Comparison of ENCODE assay signal across 8 cellular contexts in genomic region chr16:10509534-10510025, GRCh38.
DNase-seq lines count a peak whose midpoint lies in the region; ATAC-seq and TF ChIP-seq lines count a peak whose summit lies in the region.

No MANE protein-coding gene starts in this region.

- no peak overlapping the region for H3K4me3 ChIP-seq in BE2C (ENCODE audit: low read depth, low read length)
- H3K4me3 ChIP-seq in lower lobe of right lung, result no peak overlapping the region

- H3K4me1 ChIP-seq in BE2C (no peaks in the 10 kb centered on the region), lower lobe of right lung (peaks cover 5% of the 10 kb centered on the region)

- no peak overlapping the region for H3K27ac ChIP-seq in lower lobe of right lung

- TF ChIP-seq CTCF in BE2C (IDR thresholded peaks at IDR 0.05; ENCODE audit: low read depth, low read length), result peak; percentile 88
- peak; percentile 79 for TF ChIP-seq CTCF in lower lobe of right lung (IDR thresholded peaks at IDR 0.05)

- H3K36me3 ChIP-seq in BE2C, result no peaks in the 10 kb centered on the region
- H3K36me3 ChIP-seq in lower lobe of right lung, result peaks cover 56% of the 10 kb centered on the region

- peak; percentile 68 for DNase-seq in BE2C
- peak; percentile 69 for DNase-seq in GM19240 (ENCODE audit: insufficient read length, low spot score)
- DNase-seq in NCI-H69 (lab: John Stamatoyannopoulos, UW), result peak; percentile 74
- peak; percentile 45 for DNase-seq in activated CD4-positive, alpha-beta T cell treated with anti-CD3 and anti-CD28 coated beads, Interleukin-2, amount 50 U/mL, for 1 hour
- DNase-seq in dermis microvascular lymphatic vessel endothelial cell (ENCODE audit: low read depth in 2 of 2), result peak; percentile 74 to 83
- DNase-seq in lower lobe of right lung, result no peak
- peak; percentile 27 to 46 for DNase-seq in stimulated activated CD8-positive, alpha-beta memory T cell treated with anti-CD3 and anti-CD28 coated beads, Interleukin-2, amount 100 ng/mL, for 1 hour (ENCODE audit: low read depth in 2 of 2)

- no peaks in the 10 kb centered on the region; the same call in 1 of the 2 replicates for H3K27me3 ChIP-seq in BE2C
- no peaks in the 10 kb centered on the region for H3K27me3 ChIP-seq in lower lobe of right lung (ENCODE audit: low read depth)

- peak; percentile 52 for ATAC-seq in HG03457 (IDR thresholded peaks at IDR 0.05; ENCODE audit: unreplicated experiment)
- ATAC-seq in lower lobe of right lung, result peak; percentile 73 to 87

- H3K9me3 ChIP-seq in BE2C (no peaks in the 10 kb centered on the region), lower lobe of right lung (no peaks in the 10 kb centered on the region)

- intact Hi-C loops in lower lobe of right lung (cut with DNase I), result loop anchor here (5.0 to 10.0 kb wide), 2 partner anchors 225 to 252 kb away; no protein-coding TSS in a partner anchor
